In the genomic region with DNA sequence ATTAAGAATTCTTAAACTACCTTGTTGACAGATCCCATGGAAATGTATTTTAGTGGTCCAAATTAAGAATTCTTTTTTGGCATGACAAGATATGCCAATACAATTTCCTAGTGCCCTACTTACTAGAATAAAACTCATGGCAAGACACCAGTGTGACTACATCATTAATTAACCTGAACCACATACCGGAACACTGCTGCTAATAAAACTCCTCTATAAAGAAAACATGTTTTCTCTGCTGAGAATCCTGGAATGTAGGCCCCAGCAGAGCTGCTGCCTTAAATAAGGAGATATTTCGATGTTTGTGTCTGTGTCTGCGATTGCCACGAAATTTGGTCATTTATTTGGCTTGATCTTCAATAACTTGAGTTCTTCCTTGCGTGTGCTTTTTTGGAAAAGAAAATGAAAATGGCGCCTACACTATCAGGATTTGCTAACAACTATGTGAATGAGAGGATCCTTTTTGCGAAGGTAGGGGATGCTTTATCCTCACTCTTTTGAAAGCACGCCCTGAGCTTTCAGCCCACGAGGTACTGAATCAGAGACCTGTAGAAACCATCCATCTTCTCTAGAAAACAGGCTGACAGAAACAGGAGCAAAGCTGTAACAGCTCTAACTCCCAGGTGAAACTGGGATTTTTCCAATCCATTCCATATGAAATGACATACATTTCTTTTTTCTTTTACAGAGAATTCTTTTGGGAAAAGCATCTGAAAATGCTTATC, we compare ENCODE assay signal across 19 cellular contexts. TPM values are rescaled to one million over a fixed set of nuclear protein-coding genes. Genes with fewer than 3 reads are reported as not detected.
DNase-seq lines count a peak whose midpoint lies in the region; ATAC-seq and TF ChIP-seq lines count a peak whose summit lies in the region.
"Had no signal": no experiment of that assay in that cellular context is flagged by ENCODE, and none has a peak within 500 bp of the region (broad histone marks: within the 10 kb centered on the region; RNA-seq: fewer than 3 reads in every experiment).

No MANE protein-coding gene starts in this region.

- H3K4me1 ChIP-seq in sigmoid colon (peaks cover 0 to 100% (median 95%) of the 10 kb centered on the region in 4 donors), mucosa of descending colon (ENCODE audit: low read depth) (peaks cover 3% of the 10 kb centered on the region)

- intact Hi-C loops in CD14-positive monocyte (cut with micrococcal nuclease) = loop anchor here in 1 of 2 donors (10.0 kb wide), 1 partner anchor 336 kb away; no protein-coding TSS in a partner anchor
- intact Hi-C loops in sigmoid colon (cut with DNase I) = no loop called here
- intact Hi-C loops in mucosa of descending colon (cut with DNase I, micrococcal nuclease) = no loop called here

- TF ChIP-seq POLR2A in sigmoid colon (IDR thresholded peaks at IDR 0.05) = no peak

- no peak overlapping the region for H3K4me3 ChIP-seq in sigmoid colon
- H3K4me3 ChIP-seq in mucosa of descending colon = no peak overlapping the region
- H3K4me3 ChIP-seq: cardiac muscle cell had no signal

- no peak for TF ChIP-seq EP300 in sigmoid colon (IDR thresholded peaks at IDR 0.05)

- H3K27ac Mint-ChIP-seq in CD14-positive monocyte (peak overlapping the region; percentile 6 to 96 (median 94)), T-helper 17 cell (peak overlapping the region; percentile 32)
- H3K27ac Mint-ChIP-seq: activated naive CD8-positive, alpha-beta T cell treated with anti-CD3 and anti-CD28 coated beads for 36 hours; progenitor cell of endocrine pancreas; stimulated activated memory B cell treated with anti-CD40 and anti-IgM and Interleukin-4, amounts not matched to agents 10 μg/mL and 1 μg/mL and 100 μg/mL, for 72 hours had no signal

- H3K4me3 Mint-ChIP-seq in CD14-positive monocyte (no peak overlapping the region), T-helper 17 cell (no peak overlapping the region)
- H3K4me3 Mint-ChIP-seq: activated naive CD8-positive, alpha-beta T cell treated with anti-CD3 and anti-CD28 coated beads for 36 hours; activated T-cell treated with anti-CD3 and anti-CD28 coated beads, Interleukin-2, amount 50 U/mL, for 4 hours; stimulated activated memory B cell treated with anti-CD40 and anti-IgM and Interleukin-4, amounts not matched to agents 10 μg/mL and 1 μg/mL and 100 μg/mL, for 72 hours had no signal

- H3K9me3 Mint-ChIP-seq in CD14-positive monocyte = no peaks in the 10 kb centered on the region
- H3K9me3 Mint-ChIP-seq: activated T-cell treated with anti-CD3 and anti-CD28 coated beads, Interleukin-2, amount 50 U/mL, for 4 hours; stimulated activated memory B cell treated with anti-CD40 and anti-IgM and Interleukin-4, amounts not matched to agents 10 μg/mL and 1 μg/mL and 100 μg/mL, for 72 hours had no signal

- DNase-seq in CD14-positive monocyte (ENCODE audit: low spot score) = no peak
- no peak for DNase-seq in T-helper 17 cell
- DNase-seq in kidney tubule cell (ENCODE audit: low spot score) = peak; percentile 54
- DNase-seq in sigmoid colon = no peak
- no peak for DNase-seq in GOT3 (lab: John Stamatoyannopoulos, UW)
- no peak for DNase-seq in mucosa of descending colon
- DNase-seq in AG08396 (ENCODE audit: low spot score) = no peak
- DNase-seq: activated CD4-positive, alpha-beta T cell treated with anti-CD3 and anti-CD28 coated beads, Interleukin-2, amount 50 U/mL, for 48 hours; activated naive CD8-positive, alpha-beta T cell treated with anti-CD3 and anti-CD28 coated beads for 36 hours; activated T-cell treated with anti-CD3 and anti-CD28 coated beads, Interleukin-2, amount 50 U/mL, for 4 hours; effector CD4-positive, alpha-beta T cell; left cardiac atrium; NCI-H1417 treated with DMSO at 0.1 percent for 48 hours; NCI-H82 had no signal

- peak overlapping the region; percentile 7 to 78 (median 64) for H3K27ac ChIP-seq in sigmoid colon
- H3K27ac ChIP-seq: cardiac muscle cell had no signal

- TF ChIP-seq CTCF in CD14-positive monocyte (IDR thresholded peaks at IDR 0.05) (no peak), sigmoid colon (IDR thresholded peaks at IDR 0.05) (no peak), mucosa of descending colon (IDR thresholded peaks at IDR 0.05) (no peak)

- H3K4me1 Mint-ChIP-seq in CD14-positive monocyte (peaks cover 95% of the 10 kb centered on the region), T-helper 17 cell (peaks cover 57% of the 10 kb centered on the region)

- H3K9me3 ChIP-seq in T-helper 17 cell (ENCODE audit: control insufficient read depth, low read length, poor library complexity, severe bottlenecking) (no peaks in the 10 kb centered on the region), sigmoid colon (no peaks in the 10 kb centered on the region), mucosa of descending colon (no peaks in the 10 kb centered on the region)

- no peaks in the 10 kb centered on the region for H3K36me3 ChIP-seq in sigmoid colon
- no peaks in the 10 kb centered on the region for H3K36me3 ChIP-seq in mucosa of descending colon (ENCODE audit: low read depth)
- H3K36me3 ChIP-seq: cardiac muscle cell had no signal

- ATAC-seq in T-helper 17 cell (no peak), mucosa of descending colon (no peak), GM21786 (IDR thresholded peaks at IDR 0.05; ENCODE audit: unreplicated experiment) (no peak)
- ATAC-seq: activated T-cell treated with anti-CD3 and anti-CD28 coated beads, Interleukin-2, amount 50 U/mL, for 4 hours; left cardiac atrium; Panc1; stimulated activated memory B cell treated with anti-CD40 and anti-IgM and Interleukin-4, amounts not matched to agents 10 μg/mL and 1 μg/mL and 100 μg/mL, for 72 hours had no signal

- no peaks in the 10 kb centered on the region for H3K27me3 ChIP-seq in sigmoid colon
- H3K27me3 ChIP-seq: cardiac muscle cell had no signal

- H3K36me3 Mint-ChIP-seq in CD14-positive monocyte (peaks cover 23 to 27% of the 10 kb centered on the region in 2 donors), T-helper 17 cell (ENCODE audit: low read depth) (peaks cover 5% of the 10 kb centered on the region)

- 91 to 93% methylated on average over 9 of the region's 9 CpGs for whole genome bisulfite sequencing in sigmoid colon, 2 donors

- peaks cover 0 to 2% (median 0%) of the 10 kb centered on the region in 3 donors for H3K27me3 Mint-ChIP-seq in CD14-positive monocyte (ENCODE audit: low read depth in 3 of 3)
- H3K27me3 Mint-ChIP-seq in T-helper 17 cell = no peaks in the 10 kb centered on the region
- H3K27me3 Mint-ChIP-seq: activated naive CD8-positive, alpha-beta T cell treated with anti-CD3 and anti-CD28 coated beads for 36 hours; progenitor cell of endocrine pancreas; stimulated activated memory B cell treated with anti-CD40 and anti-IgM and Interleukin-4, amounts not matched to agents 10 μg/mL and 1 μg/mL and 100 μg/mL, for 72 hours had no signal

RNA-seq across cellular contexts. Expression of a gene that starts 27.0 kb away (rescaled TPM):
- 10 to 100 TPM in 1 of 2 donors, 1 to 10 TPM in 1; 9.4 to 10.3 TPM for polyA plus RNA-seq in CD14-positive monocyte
- 10 to 100 TPM; 38.1 to 53.3 TPM for total RNA-seq in T-helper 17 cell
- total RNA-seq in sigmoid colon = 10 to 100 TPM; 21.2 to 52.1 (median 25.1) TPM
- polyA plus RNA-seq in sigmoid colon = 1 to 10 TPM in 1 of 3 donors, under 1 TPM in 2; 0.60 to 7.8 (median 0.69) TPM
- 10 to 100 TPM in 2 of 3 donors, 1 to 10 TPM in 1; 6.7 to 32.7 (median 12.9) TPM for total RNA-seq in mucosa of descending colon
